ENCODE assay signal across 8 cellular contexts in the genomic region with DNA sequence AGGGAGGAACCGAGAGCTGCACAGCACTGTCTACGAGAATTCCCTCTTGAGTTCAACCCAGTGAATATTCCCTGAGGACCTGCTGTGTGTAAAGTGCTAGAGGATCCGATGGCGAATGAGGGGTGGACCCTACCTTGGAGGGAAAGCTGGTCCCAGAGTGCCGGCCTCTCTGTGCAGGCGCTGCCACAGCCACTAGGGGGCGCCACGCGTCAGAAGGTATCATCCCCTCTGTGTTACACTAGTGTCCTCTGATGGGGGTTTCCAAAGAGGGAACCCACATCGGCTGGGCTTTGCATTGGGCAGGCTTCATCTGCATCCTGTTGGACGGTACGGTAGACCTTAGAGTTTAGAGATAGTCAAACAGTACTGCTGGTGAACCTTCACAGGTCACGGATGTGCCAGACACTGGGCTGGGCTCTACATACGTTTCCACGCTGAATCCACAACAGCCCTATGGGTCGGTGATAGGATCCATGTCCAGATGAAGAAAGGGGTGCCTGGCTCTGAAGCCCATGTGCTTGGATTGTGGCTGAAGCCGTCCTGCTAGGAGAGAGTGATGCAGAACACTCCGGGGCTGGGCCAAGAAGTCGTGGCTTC. TPM values are rescaled to one million over a fixed set of nuclear protein-coding genes. Genes with fewer than 3 reads are reported as not detected.
DNase-seq lines count a peak whose midpoint lies in the region; ATAC-seq and TF ChIP-seq lines count a peak whose summit lies in the region.

No MANE protein-coding gene starts in this region.

- H3K4me1 ChIP-seq in mucosa of descending colon (ENCODE audit: low read depth) = no peaks in the 10 kb centered on the region

- H3K9me3 Mint-ChIP-seq in activated CD4-positive, alpha-beta T cell treated with anti-CD3 and anti-CD28 coated beads for 36 hours (ENCODE audit: low read depth) = no peaks in the 10 kb centered on the region

- H3K9me3 ChIP-seq in mucosa of descending colon = no peaks in the 10 kb centered on the region

- H3K36me3 ChIP-seq in mucosa of descending colon (ENCODE audit: low read depth) = no peaks in the 10 kb centered on the region

- H3K4me3 ChIP-seq in choroid plexus epithelial cell (ENCODE audit: low read depth, low read length) = no peak overlapping the region
- no peak overlapping the region for H3K4me3 ChIP-seq in mucosa of descending colon

- DNase-seq in ELR (ENCODE audit: low read depth) (peak; percentile 51), HT1080 (ENCODE audit: low read depth) (peak; percentile 15), choroid plexus epithelial cell (ENCODE audit: low read depth) (peak; percentile 22), mucosa of descending colon (peak in 2 of 3 donors; percentile 76), cerebellar nuclear complex (lab: John Stamatoyannopoulos, UW) (no peak)
- peak; percentile 86 for DNase-seq in activated CD4-positive, alpha-beta T cell treated with anti-CD3 and anti-CD28 coated beads for 36 hours
- peak; percentile 19 to 49 for DNase-seq in stimulated activated CD8-positive, alpha-beta memory T cell treated with anti-CD3 and anti-CD28 coated beads, Interleukin-7, amount 100 ng/mL, for 48 hours (ENCODE audit: extremely low read depth in 1 of 2, low read depth in 1 of 2)

- H3K36me3 Mint-ChIP-seq in activated CD4-positive, alpha-beta T cell treated with anti-CD3 and anti-CD28 coated beads for 36 hours (ENCODE audit: low read depth) = peaks cover 26% of the 10 kb centered on the region

- H3K4me3 Mint-ChIP-seq in activated CD4-positive, alpha-beta T cell treated with anti-CD3 and anti-CD28 coated beads for 36 hours = no peak overlapping the region

- POLR2A ChIA-PET in activated CD4-positive, alpha-beta T cell treated with anti-CD3 and anti-CD28 coated beads for 36 hours (lab: Charles Lee) = no interaction called here

- no peak overlapping the region for H3K27ac Mint-ChIP-seq in activated CD4-positive, alpha-beta T cell treated with anti-CD3 and anti-CD28 coated beads for 36 hours

- CTCF ChIA-PET in activated CD4-positive, alpha-beta T cell treated with anti-CD3 and anti-CD28 coated beads for 36 hours (lab: Charles Lee) = interaction anchor here (0.5 to 2.8 kb wide), 24 partner anchors 9 to 498 kb away, joined by 3 to 22 read pairs (median 4); no protein-coding TSS in a partner anchor

- TF ChIP-seq CTCF in choroid plexus epithelial cell (conservative IDR thresholded peaks at IDR 0.05; ENCODE audit: low read depth, low read length) = peak; percentile 85
- peak; percentile 71 for TF ChIP-seq CTCF in mucosa of descending colon (IDR thresholded peaks at IDR 0.05)

- H3K27me3 Mint-ChIP-seq in activated CD4-positive, alpha-beta T cell treated with anti-CD3 and anti-CD28 coated beads for 36 hours = no peaks in the 10 kb centered on the region

- intact Hi-C loops in activated CD4-positive, alpha-beta T cell treated with anti-CD3 and anti-CD28 coated beads for 36 hours (cut with DNase I, micrococcal nuclease) = loop anchor here (1.0 to 2.0 kb wide), 3 partner anchors 268 to 498 kb away; no protein-coding TSS in a partner anchor
- intact Hi-C loops in mucosa of descending colon (cut with DNase I, micrococcal nuclease) = no loop called here

- peak; percentile 89 for ATAC-seq in activated CD4-positive, alpha-beta T cell treated with anti-CD3 and anti-CD28 coated beads for 36 hours
- ATAC-seq in mucosa of descending colon (peak; percentile 61), GM21619 (IDR thresholded peaks at IDR 0.05; ENCODE audit: unreplicated experiment) (no peak)

- H3K4me1 Mint-ChIP-seq in activated CD4-positive, alpha-beta T cell treated with anti-CD3 and anti-CD28 coated beads for 36 hours = peaks cover 4% of the 10 kb centered on the region

RNA-seq across cellular contexts. Expression of a gene that starts 39.0 kb away (rescaled TPM):
- total RNA-seq in HT1080 (2014; rRNA removed; shearing (Covaris generic)) = 29.4 TPM in 2 replicates
- polyA plus RNA-seq in HT1080 (2015; cell fraction: cytosol; rRNA removed) = 32.0 and 52.7 TPM in 2 replicates
- polyA plus RNA-seq in HT1080 (2015; cell fraction: nucleus; rRNA removed) = 60.5 and 74.3 TPM in 2 replicates
- total RNA-seq in activated CD4-positive, alpha-beta T cell treated with anti-CD3 and anti-CD28 coated beads for 36 hours = 10 to 100 TPM; 17.7 to 33.2 TPM
- 10 to 100 TPM; 27.7 to 35.2 (median 28.0) TPM for total RNA-seq in mucosa of descending colon

RNA-seq across cellular contexts. Expression of a gene that starts 39.1 kb away (rescaled TPM):
- total RNA-seq in HT1080 (2014; rRNA removed; shearing (Covaris generic)) = 50.5 and 50.8 TPM in 2 replicates
- 52.9 and 53.3 TPM in 2 replicates for polyA plus RNA-seq in HT1080 (2015; cell fraction: cytosol; rRNA removed)
- polyA plus RNA-seq in HT1080 (2015; cell fraction: nucleus; rRNA removed) = 41.3 and 47.8 TPM in 2 replicates
- total RNA-seq in activated CD4-positive, alpha-beta T cell treated with anti-CD3 and anti-CD28 coated beads for 36 hours = 10 to 100 TPM; 21.1 to 31.4 TPM
- total RNA-seq in mucosa of descending colon = 10 to 100 TPM; 32.6 to 44.3 (median 35.4) TPM

Comparison
In these comparisons a context has a peak if more than half of its experiments do, and no peak if none do; other contexts are left out.
1. DNase-seq: peak in ELR (single experiment), HT1080 (single experiment), activated CD4-positive, alpha-beta T cell treated with anti-CD3 and anti-CD28 coated beads for 36 hours (single experiment), choroid plexus epithelial cell (single experiment), mucosa of descending colon (2 of 3) and stimulated activated CD8-positive, alpha-beta memory T cell treated with anti-CD3 and anti-CD28 coated beads, Interleukin-7, amount 100 ng/mL, for 48 hours (2 of 2); none in cerebellar nuclear complex (0 of 2).
2. intact Hi-C loops: an anchor here in activated CD4-positive, alpha-beta T cell treated with anti-CD3 and anti-CD28 coated beads for 36 hours (1.0 to 2.0 kb wide); none called in mucosa of descending colon.